8 cellular contexts compared by ENCODE assay signal in genomic region chr2:229133155-229133772, GRCh38.
A peak's percentile ranks its signal among the peaks of the same experiment; 100 is the strongest.
DNase-seq lines count a peak whose midpoint lies in the region; ATAC-seq and TF ChIP-seq lines count a peak whose summit lies in the region.

No MANE protein-coding gene starts in this region.

- H3K9me3 ChIP-seq in endodermal cell (ENCODE audit: control insufficient read depth, low read length) (no peaks in the 10 kb centered on the region), neuronal stem cell (replicated peaks in 1 of 2; ENCODE audit: control insufficient read depth in 2 of 2, insufficient read depth in 1 of 2, low read depth in 1 of 2, low read length in 2 of 2) (no peaks in the 10 kb centered on the region)

- H3K36me3 Mint-ChIP-seq in endodermal cell (ENCODE audit: low read depth): no peaks in the 10 kb centered on the region
- H3K36me3 Mint-ChIP-seq in activated T-helper 2 cell treated with anti-CD3 and anti-CD28 coated beads, Interferon-gamma antibody, Interleukin-2, Interleukin-4, amounts not matched to agents 10 μg/mL and 5 μg/mL and 100 μg/mL, durations not matched to agents 14 hours and 24 hours and 36 hours (ENCODE audit: low read depth): no peaks in the 10 kb centered on the region

- DNase-seq in DMS 273 (lab: John Stamatoyannopoulos, UW; ENCODE audit: unreplicated experiment): peak; percentile 32
- no peak for DNase-seq in DMS 273 treated with DMSO at 0.1 percent for 48 hours (lab: John Stamatoyannopoulos, UW)
- DNase-seq in NCI-H524 (lab: John Stamatoyannopoulos, UW): peak; percentile 6 to 62
- DNase-seq in endodermal cell: no peak
- peak; percentile 40 for DNase-seq in neuronal stem cell (ENCODE audit: low spot score)
- DNase-seq in activated T-helper 2 cell treated with anti-CD3 and anti-CD28 coated beads, Interferon-gamma antibody, Interleukin-2, Interleukin-4, amounts not matched to agents 10 μg/mL and 5 μg/mL and 100 μg/mL, durations not matched to agents 14 hours and 24 hours and 36 hours (ENCODE audit: low spot score): no peak
- DNase-seq in activated CD4-positive, alpha-beta T cell treated with anti-CD3 and anti-CD28 coated beads for 1 hour: no peak

- H4K8ac ChIP-seq in neuronal stem cell (ENCODE audit: low read depth, low read length): no peak overlapping the region

- H3K4me1 Mint-ChIP-seq in endodermal cell: peaks cover 2% of the 10 kb centered on the region
- no peaks in the 10 kb centered on the region for H3K4me1 Mint-ChIP-seq in activated T-helper 2 cell treated with anti-CD3 and anti-CD28 coated beads, Interferon-gamma antibody, Interleukin-2, Interleukin-4, amounts not matched to agents 10 μg/mL and 5 μg/mL and 100 μg/mL, durations not matched to agents 14 hours and 24 hours and 36 hours (ENCODE audit: low read depth)

- H3K27me3 ChIP-seq in endodermal cell (ENCODE audit: control insufficient read depth, insufficient read depth, low read length, poor library complexity, severe bottlenecking): no peaks in the 10 kb centered on the region
- no peaks in the 10 kb centered on the region for H3K27me3 ChIP-seq in neuronal stem cell (ENCODE audit: control insufficient read depth in 3 of 3, insufficient read depth in 3 of 3, low read depth in 1 of 3, low read length in 3 of 3)

- no peak overlapping the region for H2AFZ ChIP-seq in neuronal stem cell (ENCODE audit: low read length)

- 57 to 63% methylated on average over 3 to 5 of the region's 5 CpGs for WGBS in endodermal cell (ENCODE audit: insufficient coverage in 1 of 2, insufficient read length in 1 of 2), 2 experiments
- no CpG with 5 or more reads among the region's 5 CpGs for WGBS in neuronal stem cell (ENCODE audit: extremely low coverage in 2 of 2, insufficient read length in 2 of 2, insufficient replicate concordance in 1 of 2), 2 donors

- H3K4me1 ChIP-seq in endodermal cell (ENCODE audit: control insufficient read depth, insufficient read depth, low read length) (peaks cover 8% of the 10 kb centered on the region), neuronal stem cell (ENCODE audit: control insufficient read depth in 2 of 2, insufficient read depth in 1 of 2, low read depth in 1 of 2, low read length in 2 of 2) (no peaks in the 10 kb centered on the region)

- H3K9ac ChIP-seq in endodermal cell (ENCODE audit: extremely low read depth, low read length, poor library complexity, severe bottlenecking) (no peak overlapping the region), neuronal stem cell (ENCODE audit: low read depth, low read length, poor library complexity) (no peak overlapping the region)

- H3K18ac ChIP-seq in neuronal stem cell (ENCODE audit: low read length): no peak overlapping the region

- H3K27ac ChIP-seq in endodermal cell (ENCODE audit: low read depth, low read length) (no peak overlapping the region), neuronal stem cell (replicated peaks; ENCODE audit: low read length) (no peak overlapping the region)

- no peak overlapping the region for H2BK5ac ChIP-seq in neuronal stem cell (ENCODE audit: low read length)

- ATAC-seq in HG02610 (IDR thresholded peaks at IDR 0.05; ENCODE audit: unreplicated experiment): no peak

- TF ChIP-seq CTCF in endodermal cell (conservative IDR thresholded peaks at IDR 0.05): peak; percentile 77

- H2BK120ac ChIP-seq in neuronal stem cell (ENCODE audit: low read depth, low read length): no peak overlapping the region

- no peaks in the 10 kb centered on the region for H3K27me3 Mint-ChIP-seq in endodermal cell (ENCODE audit: insufficient read depth)
- H3K27me3 Mint-ChIP-seq in activated T-helper 2 cell treated with anti-CD3 and anti-CD28 coated beads, Interferon-gamma antibody, Interleukin-2, Interleukin-4, amounts not matched to agents 10 μg/mL and 5 μg/mL and 100 μg/mL, durations not matched to agents 14 hours and 24 hours and 36 hours (ENCODE audit: low read depth): no peaks in the 10 kb centered on the region

- no peak overlapping the region for H2BK15ac ChIP-seq in neuronal stem cell (ENCODE audit: low read length)

- H2AK5ac ChIP-seq in neuronal stem cell (ENCODE audit: low read depth, low read length): no peak overlapping the region

- H3K27ac Mint-ChIP-seq in endodermal cell: no peak overlapping the region
- no peak overlapping the region for H3K27ac Mint-ChIP-seq in activated T-helper 2 cell treated with anti-CD3 and anti-CD28 coated beads, Interferon-gamma antibody, Interleukin-2, Interleukin-4, amounts not matched to agents 10 μg/mL and 5 μg/mL and 100 μg/mL, durations not matched to agents 14 hours and 24 hours and 36 hours

- H3K4me3 Mint-ChIP-seq in endodermal cell: no peak overlapping the region
- H3K4me3 Mint-ChIP-seq in activated T-helper 2 cell treated with anti-CD3 and anti-CD28 coated beads, Interferon-gamma antibody, Interleukin-2, Interleukin-4, amounts not matched to agents 10 μg/mL and 5 μg/mL and 100 μg/mL, durations not matched to agents 14 hours and 24 hours and 36 hours (ENCODE audit: low read depth): no peak overlapping the region

- H3K36me3 ChIP-seq in endodermal cell (ENCODE audit: control insufficient read depth, insufficient read depth, low read length): no peaks in the 10 kb centered on the region
- H3K36me3 ChIP-seq in neuronal stem cell (replicated peaks in 1 of 2; ENCODE audit: control insufficient read depth in 2 of 2, insufficient read depth in 2 of 2, low read length in 2 of 2): no peaks in the 10 kb centered on the region

- no peak overlapping the region for H4K91ac ChIP-seq in neuronal stem cell (ENCODE audit: low read depth, low read length, poor library complexity)

- no peak overlapping the region for H3K4ac ChIP-seq in neuronal stem cell (ENCODE audit: low read length)

- no peaks in the 10 kb centered on the region for H3K79me1 ChIP-seq in neuronal stem cell (ENCODE audit: low read depth, low read length)

- no peak overlapping the region for H3K4me2 ChIP-seq in neuronal stem cell (ENCODE audit: insufficient read depth, low read length, poor library complexity, severe bottlenecking)

- intact Hi-C loops in activated T-helper 2 cell treated with anti-CD3 and anti-CD28 coated beads, Interferon-gamma antibody, Interleukin-2, Interleukin-4, amounts not matched to agents 10 μg/mL and 5 μg/mL and 100 μg/mL, durations not matched to agents 14 hours and 24 hours and 36 hours (cut with micrococcal nuclease): no loop called here

- no peak overlapping the region for H3K4me3 ChIP-seq in endodermal cell (ENCODE audit: low read length)
- H3K4me3 ChIP-seq in neuronal stem cell (ENCODE audit: low read length in 2 of 2): no peak overlapping the region

- H3K9me3 Mint-ChIP-seq in endodermal cell: no peaks in the 10 kb centered on the region
- peaks cover 4% of the 10 kb centered on the region for H3K9me3 Mint-ChIP-seq in activated T-helper 2 cell treated with anti-CD3 and anti-CD28 coated beads, Interferon-gamma antibody, Interleukin-2, Interleukin-4, amounts not matched to agents 10 μg/mL and 5 μg/mL and 100 μg/mL, durations not matched to agents 14 hours and 24 hours and 36 hours

- no peak overlapping the region for H2BK12ac ChIP-seq in neuronal stem cell (ENCODE audit: low read length)

- no peak overlapping the region for H3K23ac ChIP-seq in neuronal stem cell (ENCODE audit: low read depth, low read length, poor library complexity)

- no peak overlapping the region for H3K14ac ChIP-seq in neuronal stem cell (ENCODE audit: low read length)

Comparison
In these comparisons a context has a peak if more than half of its experiments do, and no peak if none do; other contexts are left out.
1. DNase-seq: peak in DMS 273 (single experiment), NCI-H524 (2 of 2) and neuronal stem cell (single experiment); none in DMS 273 treated with DMSO at 0.1 percent for 48 hours (single experiment), endodermal cell (single experiment), activated T-helper 2 cell treated with anti-CD3 and anti-CD28 coated beads, Interferon-gamma antibody, Interleukin-2, Interleukin-4, amounts not matched to agents 10 μg/mL and 5 μg/mL and 100 μg/mL, durations not matched to agents 14 hours and 24 hours and 36 hours (single experiment) and activated CD4-positive, alpha-beta T cell treated with anti-CD3 and anti-CD28 coated beads for 1 hour (single experiment).